In the genomic region with DNA sequence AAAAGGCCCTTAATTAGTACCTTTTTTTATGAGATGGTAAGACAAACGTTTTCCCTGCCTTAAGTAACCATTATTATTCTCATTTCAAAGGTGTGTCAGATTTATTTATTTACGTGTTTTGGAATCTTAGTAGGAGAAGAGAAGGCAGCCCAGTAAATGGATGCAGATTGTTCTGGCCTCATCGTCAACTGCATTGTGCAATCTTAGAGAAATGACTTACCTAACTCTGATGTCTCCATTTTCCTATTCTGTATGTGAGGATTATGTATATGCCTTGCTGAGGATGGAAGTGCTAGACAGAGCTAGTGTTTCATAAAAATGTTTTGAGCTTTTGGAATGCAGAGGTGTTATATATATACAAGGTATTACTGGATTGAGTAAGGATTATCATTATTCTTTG, we compare ENCODE assay signal across 2 cellular contexts.
TF ChIP-seq lines count a peak whose summit lies in the region.

No MANE protein-coding gene starts in this region.

TF ChIP-seq in HepG2, 621 proteins besides CTCF, POLR2A, EP300 and RAD21:
- TF ChIP-seq CHCHD3 (CRISPR knock-in tag; IDR thresholded peaks at IDR 0.05) (no peak), CEBPB (IDR thresholded peaks at IDR 0.05; ENCODE audit: borderline replicate concordance, low read depth, low read length) (peak; percentile 83; the same call in 1 of the 2 replicates)

TF ChIP-seq in IMR-90, 13 proteins besides CTCF, POLR2A, EP300 and RAD21:
- TF ChIP-seq, protein P1, sequence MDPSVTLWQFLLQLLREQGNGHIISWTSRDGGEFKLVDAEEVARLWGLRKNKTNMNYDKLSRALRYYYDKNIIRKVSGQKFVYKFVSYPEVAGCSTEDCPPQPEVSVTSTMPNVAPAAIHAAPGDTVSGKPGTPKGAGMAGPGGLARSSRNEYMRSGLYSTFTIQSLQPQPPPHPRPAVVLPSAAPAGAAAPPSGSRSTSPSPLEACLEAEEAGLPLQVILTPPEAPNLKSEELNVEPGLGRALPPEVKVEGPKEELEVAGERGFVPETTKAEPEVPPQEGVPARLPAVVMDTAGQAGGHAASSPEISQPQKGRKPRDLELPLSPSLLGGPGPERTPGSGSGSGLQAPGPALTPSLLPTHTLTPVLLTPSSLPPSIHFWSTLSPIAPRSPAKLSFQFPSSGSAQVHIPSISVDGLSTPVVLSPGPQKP (IDR thresholded peaks at IDR 0.05; ENCODE audit: borderline replicate concordance, low read depth, low read length): no peak
- no peak for TF ChIP-seq MAFK (IDR thresholded peaks at IDR 0.05; ENCODE audit: low read depth, low read length)
- TF ChIP-seq, protein P2, sequence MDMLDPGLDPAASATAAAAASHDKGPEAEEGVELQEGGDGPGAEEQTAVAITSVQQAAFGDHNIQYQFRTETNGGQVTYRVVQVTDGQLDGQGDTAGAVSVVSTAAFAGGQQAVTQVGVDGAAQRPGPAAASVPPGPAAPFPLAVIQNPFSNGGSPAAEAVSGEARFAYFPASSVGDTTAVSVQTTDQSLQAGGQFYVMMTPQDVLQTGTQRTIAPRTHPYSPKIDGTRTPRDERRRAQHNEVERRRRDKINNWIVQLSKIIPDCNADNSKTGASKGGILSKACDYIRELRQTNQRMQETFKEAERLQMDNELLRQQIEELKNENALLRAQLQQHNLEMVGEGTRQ (IDR thresholded peaks at IDR 0.05; ENCODE audit: low read depth, low read length): no peak
- TF ChIP-seq CEBPB (IDR thresholded peaks at IDR 0.05; ENCODE audit: low read depth, low read length): peak; percentile 63
- no peak for TF ChIP-seq MXI1 (IDR thresholded peaks at IDR 0.05; ENCODE audit: borderline replicate concordance, low read depth, low read length)
- no peak for TF ChIP-seq SMC3 (IDR thresholded peaks at IDR 0.05; ENCODE audit: low read depth, low read length)
